Comparison of ENCODE assay signal across 25 cellular contexts in the genomic region with DNA sequence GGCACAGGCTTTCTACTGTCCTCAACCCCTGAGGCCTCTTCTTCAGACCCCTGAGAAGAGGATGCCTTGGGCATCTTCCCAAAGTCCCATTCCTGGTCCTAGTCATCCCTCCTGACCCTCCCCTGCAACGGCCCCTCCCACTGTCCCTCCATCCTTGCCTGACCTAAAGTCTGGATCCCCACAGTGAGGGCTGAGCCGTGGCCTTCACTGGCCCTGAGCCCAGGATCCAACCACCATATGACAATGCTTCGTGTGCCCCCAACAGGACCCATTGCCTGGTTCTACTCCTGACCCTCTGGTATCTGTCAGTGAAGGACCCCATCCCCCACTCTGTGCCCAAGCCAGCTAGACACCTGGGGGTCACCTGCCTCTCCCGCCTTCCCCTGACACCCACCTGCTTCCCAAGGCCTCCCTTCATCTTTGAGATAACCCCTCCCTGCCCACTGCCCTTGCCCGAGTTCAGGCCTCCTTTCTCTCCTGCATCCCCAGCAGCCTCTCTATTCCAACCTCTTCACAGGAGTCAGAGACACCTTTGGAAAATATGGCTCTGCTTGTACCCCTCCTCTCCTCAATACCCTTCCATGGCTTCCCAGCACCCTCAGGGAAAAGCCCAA. TPM values are rescaled to one million over a fixed set of nuclear protein-coding genes. Genes with fewer than 3 reads are reported as not detected.
DNase-seq lines count a peak whose midpoint lies in the region; ATAC-seq and TF ChIP-seq lines count a peak whose summit lies in the region.
"Had no signal": no experiment of that assay in that cellular context is flagged by ENCODE, and none has a peak within 500 bp of the region (broad histone marks: within the 10 kb centered on the region; RNA-seq: fewer than 3 reads in every experiment).

No MANE protein-coding gene starts in this region.

- peak overlapping the region; percentile 47 for H3K4me2 ChIP-seq in smooth muscle cell

- H3K4me1 ChIP-seq in mesodermal cell (ENCODE audit: control insufficient read depth, insufficient read depth, low read length, poor library complexity, severe bottlenecking) (peaks cover 36% of the 10 kb centered on the region), smooth muscle cell (ENCODE audit: low read depth) (peaks cover 14% of the 10 kb centered on the region)
- H3K4me1 ChIP-seq: HAP-1, right lobe of liver had no signal

- ATAC-seq in activated B cell treated with CpG ODN at 0.5 μM for 24 hours (ENCODE audit: low read depth) (no peak), HG03520 (IDR thresholded peaks at IDR 0.05; ENCODE audit: unreplicated experiment) (no peak), HG03342 (IDR thresholded peaks at IDR 0.05; ENCODE audit: unreplicated experiment) (no peak), GM18868 (IDR thresholded peaks at IDR 0.05; ENCODE audit: unreplicated experiment) (no peak)

- H3K9ac ChIP-seq in smooth muscle cell (ENCODE audit: low read depth) = peak overlapping the region; percentile 64

- POLR2A ChIA-PET in activated B cell treated with CpG ODN at 0.5 μM for 24 hours (lab: Charles Lee) = no interaction called here

- H3K27ac ChIP-seq in mesodermal cell (ENCODE audit: low read depth, low read length, severe bottlenecking) = peak overlapping the region; percentile 82
- H3K27ac ChIP-seq in smooth muscle cell (ENCODE audit: low read depth) = peak overlapping the region; percentile 94
- H3K27ac ChIP-seq: epithelial cell of prostate, right lobe of liver, transverse colon, WERI-Rb-1 had no signal

- CTCF ChIA-PET in activated B cell treated with CpG ODN at 0.5 μM for 24 hours (lab: Charles Lee) = no interaction called here

- no peak overlapping the region for H2AFZ ChIP-seq in smooth muscle cell (ENCODE audit: low read depth)

- H3K4me3 ChIP-seq in mesodermal cell (ENCODE audit: extremely low read depth, insufficient read depth, low read length, poor library complexity, severe bottlenecking) (no peak overlapping the region), smooth muscle cell (no peak overlapping the region)
- H3K4me3 ChIP-seq: HAP-1, mucosa of descending colon, right lobe of liver, transverse colon had no signal

- no peak overlapping the region for H3K4me3 Mint-ChIP-seq in activated B cell treated with CpG ODN at 0.5 μM for 24 hours
- H3K4me3 Mint-ChIP-seq: activated CD4-positive, alpha-beta T cell treated with anti-CD3 and anti-CD28 coated beads, Interleukin-2, amount 10 ng/mL, durations not matched to agents 24 days and 14 days; activated naive CD8-positive, alpha-beta T cell treated with anti-CD3 and anti-CD28 coated beads, Interleukin-2, amount 10 ng/mL, durations not matched to agents 7 days and 5 days; CD8-positive, alpha-beta memory T cell; nephron progenitor cell had no signal

- no peak for TF ChIP-seq CTCF in activated B cell treated with CpG ODN at 0.5 μM for 24 hours (IDR thresholded peaks at IDR 0.05)
- no peak for TF ChIP-seq CTCF in smooth muscle cell (IDR thresholded peaks at IDR 0.05; ENCODE audit: borderline replicate concordance, insufficient read depth, poor library complexity, severe bottlenecking)

- H4K20me1 ChIP-seq in smooth muscle cell (ENCODE audit: low read depth) = no peaks in the 10 kb centered on the region

- peak overlapping the region; percentile 0 for H3K27ac Mint-ChIP-seq in activated B cell treated with CpG ODN at 0.5 μM for 24 hours
- H3K27ac Mint-ChIP-seq: activated CD4-positive, alpha-beta T cell treated with anti-CD3 and anti-CD28 coated beads, Interleukin-2, amount 10 ng/mL, durations not matched to agents 24 days and 14 days; activated naive CD8-positive, alpha-beta T cell treated with anti-CD3 and anti-CD28 coated beads, Interleukin-2, amount 10 ng/mL, durations not matched to agents 7 days and 5 days; nephron progenitor cell had no signal

- H3K36me3 Mint-ChIP-seq in activated B cell treated with CpG ODN at 0.5 μM for 24 hours (ENCODE audit: low read depth) = no peaks in the 10 kb centered on the region
- H3K36me3 Mint-ChIP-seq: CD8-positive, alpha-beta memory T cell had no signal

- no peaks in the 10 kb centered on the region for H3K36me3 ChIP-seq in mesodermal cell (ENCODE audit: control insufficient read depth, insufficient read depth, low read length)
- no peaks in the 10 kb centered on the region for H3K36me3 ChIP-seq in smooth muscle cell (ENCODE audit: low read depth)
- H3K36me3 ChIP-seq: HAP-1, right lobe of liver, transverse colon, WERI-Rb-1 had no signal

- H3K27me3 ChIP-seq in smooth muscle cell (ENCODE audit: low read depth) = no peaks in the 10 kb centered on the region
- H3K27me3 ChIP-seq: right lobe of liver, transverse colon had no signal

- H3K79me2 ChIP-seq in smooth muscle cell (ENCODE audit: low read depth) = no peaks in the 10 kb centered on the region

- H3F3A ChIP-seq in smooth muscle cell (ENCODE audit: low read depth) = no peaks in the 10 kb centered on the region

- peaks cover 34% of the 10 kb centered on the region for H3K27me3 Mint-ChIP-seq in activated B cell treated with CpG ODN at 0.5 μM for 24 hours
- H3K27me3 Mint-ChIP-seq: activated CD4-positive, alpha-beta T cell treated with anti-CD3 and anti-CD28 coated beads, Interleukin-2, amount 10 ng/mL, durations not matched to agents 24 days and 14 days had no signal

- 93 to 100% methylated on average over 2 to 4 of the region's 5 CpGs for WGBS in mesodermal cell (ENCODE audit: insufficient coverage in 2 of 2), 2 experiments
- WGBS in smooth muscle cell (ENCODE audit: low lambda C conversion rate) = 80% methylated on average over 5 of the region's 5 CpGs

- peaks cover 10% of the 10 kb centered on the region for H3K9me3 Mint-ChIP-seq in activated B cell treated with CpG ODN at 0.5 μM for 24 hours

- H3K9me3 ChIP-seq in mesodermal cell (ENCODE audit: control insufficient read depth, low read length) = peaks cover 17% of the 10 kb centered on the region
- H3K9me3 ChIP-seq in smooth muscle cell (replicated peaks; ENCODE audit: low read depth) = peaks cover 4% of the 10 kb centered on the region
- H3K9me3 ChIP-seq: transverse colon had no signal

- intact Hi-C loops in activated B cell treated with CpG ODN at 0.5 μM for 24 hours (cut with micrococcal nuclease) = loop anchor here (10.0 kb wide), 1 partner anchor 728 kb away; no protein-coding TSS in a partner anchor

- peak; percentile 6 for DNase-seq in activated CD8-positive, alpha-beta memory T cell treated with anti-CD3 and anti-CD28 coated beads, Interleukin-2, amount 50 U/mL, for 4 hours
- no peak for DNase-seq in activated CD8-positive, alpha-beta memory T cell treated with anti-CD3 and anti-CD28 coated beads, Interleukin-2, amount 50 U/mL, for 48 hours
- DNase-seq in activated B cell treated with CpG ODN at 0.5 μM for 24 hours (no peak), smooth muscle cell (lab: John Stamatoyannopoulos, UW; ENCODE audit: unreplicated experiment) (no peak)
- DNase-seq: activated CD4-positive, alpha-beta T cell treated with anti-CD3 and anti-CD28 coated beads, Interleukin-2, amount 10 ng/mL, durations not matched to agents 24 days and 14 days; activated naive CD8-positive, alpha-beta T cell treated with anti-CD3 and anti-CD28 coated beads, Interleukin-2, amount 10 ng/mL, durations not matched to agents 7 days and 5 days; CD8-positive, alpha-beta memory T cell; KBM-7; mucosa of descending colon; NCI-H1105 treated with DMSO at 0.1 percent for 48 hours; NCI-H1930; nephron progenitor cell; right lobe of liver; T1000; transverse colon; WERI-Rb-1 had no signal

- H3K4me1 Mint-ChIP-seq in activated B cell treated with CpG ODN at 0.5 μM for 24 hours = peaks cover 25% of the 10 kb centered on the region

RNA-seq across cellular contexts. Expression of gene LRRC32, which starts 48.0 kb away (rescaled TPM):
- total RNA-seq in activated B cell treated with CpG ODN at 0.5 μM for 24 hours (25.8 and 27.8 TPM in 2 replicates), smooth muscle cell (147 and 171 TPM in 2 replicates)
- 96.7 TPM for polyA plus RNA-seq in mesodermal cell (2013, experiment 1 of 2)
- polyA plus RNA-seq in mesodermal cell (2013, experiment 2 of 2) = 105 TPM
- polyA plus RNA-seq in smooth muscle cell = 330 and 444 TPM in 2 replicates
- total RNA-seq: A673, G401, MCF 10A had no signal
